ENCODE assay signal across 1 cellular context in genomic region chr5:171397190-171397589, GRCh38.
TF ChIP-seq lines count a peak whose summit lies in the region.

No MANE protein-coding gene starts in this region.

TF ChIP-seq in SK-N-SH, 30 proteins besides CTCF, POLR2A, EP300 and RAD21:
- TF ChIP-seq POLR2AphosphoS5 (IDR thresholded peaks at IDR 0.05; ENCODE audit: low read depth, low read length) (no peak), JUND (IDR thresholded peaks at IDR 0.05) (no peak), NFIC (IDR thresholded peaks at IDR 0.05; ENCODE audit: borderline replicate concordance) (no peak), GABPA (IDR thresholded peaks at IDR 0.05; ENCODE audit: low read depth) (no peak), USF2 (IDR thresholded peaks at IDR 0.05; ENCODE audit: borderline replicate concordance, low read depth, low read length) (no peak), MEF2A (IDR thresholded peaks at IDR 0.05; ENCODE audit: borderline replicate concordance, low read depth) (no peak), RFX5 (IDR thresholded peaks at IDR 0.05; ENCODE audit: low read length) (no peak)
